Comparison of ENCODE assay signal across 8 cellular contexts in the genomic region with DNA sequence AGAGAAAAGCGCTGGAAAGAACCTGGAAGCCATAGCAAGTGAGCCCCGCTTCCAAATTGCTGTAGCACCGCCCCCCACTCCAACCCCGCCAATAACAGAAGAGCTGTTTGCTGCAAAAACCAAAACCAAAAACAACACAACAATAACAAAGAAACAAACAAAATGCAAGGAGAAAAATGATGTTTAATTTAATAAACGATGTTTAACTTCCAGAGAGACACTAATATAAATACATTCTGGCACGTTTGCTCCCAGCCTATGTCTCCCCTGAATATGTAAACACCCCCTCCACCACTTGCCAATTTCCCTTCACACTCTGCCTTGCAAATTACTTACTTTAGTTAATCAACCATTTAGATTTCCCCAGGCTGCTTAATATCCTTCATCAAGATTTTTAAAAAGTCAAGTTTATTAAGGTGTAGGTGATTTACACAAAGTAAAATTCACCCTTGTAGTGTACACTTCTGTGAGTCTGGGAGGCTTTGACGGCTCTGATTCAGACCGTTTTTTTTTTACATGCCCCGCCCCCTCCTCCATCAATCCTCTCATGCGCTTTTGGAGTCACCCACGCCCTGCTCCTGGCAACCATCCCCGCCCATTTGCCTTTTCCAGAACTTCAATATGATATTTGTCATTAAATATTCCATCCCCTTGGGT. TPM values are rescaled to one million over a fixed set of nuclear protein-coding genes. Genes with fewer than 3 reads are reported as not detected.
DNase-seq lines count a peak whose midpoint lies in the region; ATAC-seq lines count a peak whose summit lies in the region.

No MANE protein-coding gene starts in this region.

- H3K36me3 Mint-ChIP-seq in IgD-negative memory B cell = no peaks in the 10 kb centered on the region
- H3K36me3 Mint-ChIP-seq in dendritic cell treated with granulocyte-macrophage colony-stimulating factor and Interleukin-4, amounts not matched to agents 40 ng/mL and 50 ng/mL, for 4 days (ENCODE audit: low read depth) = peaks cover 28% of the 10 kb centered on the region
- peaks cover 7% of the 10 kb centered on the region for H3K36me3 Mint-ChIP-seq in stimulated activated memory B cell treated with anti-CD40 and anti-IgM and Interleukin-4, amounts not matched to agents 10 μg/mL and 1 μg/mL and 100 μg/mL, for 72 hours

- no peak for ATAC-seq in stimulated activated memory B cell treated with anti-CD40 and anti-IgM and Interleukin-4, amounts not matched to agents 10 μg/mL and 1 μg/mL and 100 μg/mL, for 72 hours
- ATAC-seq in GM21390 (IDR thresholded peaks at IDR 0.05; ENCODE audit: unreplicated experiment) = no peak

- intact Hi-C loops in dendritic cell treated with granulocyte-macrophage colony-stimulating factor and Interleukin-4, amounts not matched to agents 40 ng/mL and 50 ng/mL, for 4 days (cut with micrococcal nuclease) = loop anchor here (1.0 kb wide), 1 partner anchor 49 kb away; the partner anchor contains the start of genes DDX24 and IFI27L1

- peak overlapping the region; percentile 88 to 98 (median 94) for H3K4me3 Mint-ChIP-seq in IgD-negative memory B cell
- peak overlapping the region; percentile 88 for H3K4me3 Mint-ChIP-seq in dendritic cell treated with granulocyte-macrophage colony-stimulating factor and Interleukin-4, amounts not matched to agents 40 ng/mL and 50 ng/mL, for 4 days
- peak overlapping the region; percentile 92 for H3K4me3 Mint-ChIP-seq in stimulated activated memory B cell treated with anti-CD40 and anti-IgM and Interleukin-4, amounts not matched to agents 10 μg/mL and 1 μg/mL and 100 μg/mL, for 72 hours

- H3K27ac Mint-ChIP-seq in IgD-negative memory B cell = peak overlapping the region in 2 of 3 donors; percentile 33 to 83
- H3K27ac Mint-ChIP-seq in dendritic cell treated with granulocyte-macrophage colony-stimulating factor and Interleukin-4, amounts not matched to agents 40 ng/mL and 50 ng/mL, for 4 days = peak overlapping the region; percentile 84
- peak overlapping the region; percentile 87 for H3K27ac Mint-ChIP-seq in stimulated activated memory B cell treated with anti-CD40 and anti-IgM and Interleukin-4, amounts not matched to agents 10 μg/mL and 1 μg/mL and 100 μg/mL, for 72 hours

- DNase-seq in DMS153 (lab: John Stamatoyannopoulos, UW) (peak; percentile 36), SW480 (ENCODE audit: low spot score) (peak; percentile 76), kidney tubule cell (ENCODE audit: low spot score) (peak; percentile 43), SIG-M5 treated with dmso at 0.1 percent for 504 hours (lab: John Stamatoyannopoulos, UW; ENCODE audit: unreplicated experiment) (no peak)

- peaks cover 11 to 14% (median 13%) of the 10 kb centered on the region in 3 donors for H3K4me1 Mint-ChIP-seq in IgD-negative memory B cell
- H3K4me1 Mint-ChIP-seq in dendritic cell treated with granulocyte-macrophage colony-stimulating factor and Interleukin-4, amounts not matched to agents 40 ng/mL and 50 ng/mL, for 4 days (ENCODE audit: low read depth) = peaks cover 27% of the 10 kb centered on the region
- H3K4me1 Mint-ChIP-seq in stimulated activated memory B cell treated with anti-CD40 and anti-IgM and Interleukin-4, amounts not matched to agents 10 μg/mL and 1 μg/mL and 100 μg/mL, for 72 hours = peaks cover 23% of the 10 kb centered on the region

- H3K9me3 Mint-ChIP-seq in IgD-negative memory B cell = peaks cover 0 to under 1% (median 0%) of the 10 kb centered on the region in 3 donors
- H3K9me3 Mint-ChIP-seq in dendritic cell treated with granulocyte-macrophage colony-stimulating factor and Interleukin-4, amounts not matched to agents 40 ng/mL and 50 ng/mL, for 4 days = no peaks in the 10 kb centered on the region
- H3K9me3 Mint-ChIP-seq in stimulated activated memory B cell treated with anti-CD40 and anti-IgM and Interleukin-4, amounts not matched to agents 10 μg/mL and 1 μg/mL and 100 μg/mL, for 72 hours = no peaks in the 10 kb centered on the region

- H3K27me3 Mint-ChIP-seq in IgD-negative memory B cell = peaks cover 2% of the 10 kb centered on the region
- peaks cover 11% of the 10 kb centered on the region for H3K27me3 Mint-ChIP-seq in dendritic cell treated with granulocyte-macrophage colony-stimulating factor and Interleukin-4, amounts not matched to agents 40 ng/mL and 50 ng/mL, for 4 days
- peaks cover 10% of the 10 kb centered on the region for H3K27me3 Mint-ChIP-seq in stimulated activated memory B cell treated with anti-CD40 and anti-IgM and Interleukin-4, amounts not matched to agents 10 μg/mL and 1 μg/mL and 100 μg/mL, for 72 hours

RNA-seq across cellular contexts. Expression of gene IFI27L2, which starts 0.5 kb away (rescaled TPM):
- 108 TPM for polyA plus RNA-seq in IgD-negative memory B cell

RNA-seq across cellular contexts. Expression of gene IFI27, which starts 19.4 kb away (rescaled TPM):
- polyA plus RNA-seq in IgD-negative memory B cell = not detected

RNA-seq across cellular contexts. Expression of gene PPP4R4, which starts 44.2 kb away (rescaled TPM):
- polyA plus RNA-seq in IgD-negative memory B cell = 0.48 TPM

RNA-seq across cellular contexts. Expression of gene IFI27L1, which starts 48.8 kb away (rescaled TPM):
- polyA plus RNA-seq in IgD-negative memory B cell = 9.1 TPM

RNA-seq across cellular contexts. Expression of gene DDX24, which starts 48.9 kb away (rescaled TPM):
- 207 TPM for polyA plus RNA-seq in IgD-negative memory B cell
